In the genomic region with DNA sequence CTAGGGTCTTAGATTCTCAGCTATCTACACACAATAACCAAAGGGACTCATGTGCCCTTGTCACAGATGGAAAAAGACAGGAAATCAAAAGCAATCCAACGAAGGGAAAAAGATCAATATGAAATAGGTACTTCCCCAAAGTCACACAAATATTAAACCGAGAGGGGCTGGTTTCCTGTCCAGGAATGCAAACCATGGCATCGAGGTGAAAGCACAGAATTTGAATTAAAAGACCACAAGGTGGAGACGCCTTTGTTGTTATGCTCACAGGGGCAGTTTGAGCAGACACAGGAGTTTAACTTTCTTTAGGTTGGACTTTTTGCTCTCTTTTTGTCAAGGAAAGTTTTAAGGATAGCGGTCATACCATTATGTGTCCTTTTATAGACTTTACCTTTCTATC, we compare ENCODE assay signal across 17 cellular contexts. TPM values are rescaled to one million over a fixed set of nuclear protein-coding genes. Genes with fewer than 3 reads are reported as not detected.
A peak's percentile ranks its signal among the peaks of the same experiment; 100 is the strongest.
DNase-seq lines count a peak whose midpoint lies in the region; ATAC-seq and TF ChIP-seq lines count a peak whose summit lies in the region.
"Had no signal": no experiment of that assay in that cellular context is flagged by ENCODE, and none has a peak within 500 bp of the region (broad histone marks: within the 10 kb centered on the region; RNA-seq: fewer than 3 reads in every experiment).

No MANE protein-coding gene starts in this region.

- intact Hi-C loops in mucosa of descending colon (cut with DNase I, micrococcal nuclease) = no loop called here

- ATAC-seq in GM18873 (IDR thresholded peaks at IDR 0.05; ENCODE audit: low FRiP score, unreplicated experiment) (peak; percentile 77), GM21528 (IDR thresholded peaks at IDR 0.05; ENCODE audit: low FRiP score, unreplicated experiment) (peak; percentile 79), HG02943 (IDR thresholded peaks at IDR 0.05; ENCODE audit: low read depth, unreplicated experiment) (peak; percentile 79), HG03558 (IDR thresholded peaks at IDR 0.05; ENCODE audit: extremely low read depth, unreplicated experiment) (peak; percentile 56), mucosa of descending colon (no peak), GM19455 (IDR thresholded peaks at IDR 0.05; ENCODE audit: unreplicated experiment) (no peak)
- ATAC-seq: activated naive CD8-positive, alpha-beta T cell treated with anti-CD3 and anti-CD28 coated beads, Interleukin-2, amount 50 U/mL, for 24 hours; foreskin keratinocyte; lower lobe of right lung; natural killer cell had no signal

- H3K4me3 ChIP-seq in mucosa of descending colon = no peak overlapping the region
- H3K4me3 ChIP-seq: lower lobe of right lung, suprapubic skin had no signal

- H3K36me3 ChIP-seq in mucosa of descending colon (ENCODE audit: low read depth) = no peaks in the 10 kb centered on the region
- H3K36me3 ChIP-seq: lower lobe of right lung, suprapubic skin had no signal

- no peaks in the 10 kb centered on the region for H3K9me3 ChIP-seq in mucosa of descending colon
- H3K9me3 ChIP-seq: lower lobe of right lung, suprapubic skin had no signal

- DNase-seq in mucosa of descending colon = no peak
- DNase-seq in kidney tubule cell (ENCODE audit: low spot score) = no peak
- DNase-seq in COLO668 (lab: John Stamatoyannopoulos, UW; ENCODE audit: unreplicated experiment) = no peak
- DNase-seq: activated naive CD8-positive, alpha-beta T cell treated with anti-CD3 and anti-CD28 coated beads, Interleukin-2, amount 50 U/mL, for 24 hours; activated T-cell treated with anti-CD3 and anti-CD28 coated beads, Interleukin-2, amount 50 U/mL, for 24 hours; central memory CD4-positive, alpha-beta T cell; foreskin keratinocyte; lower lobe of right lung; natural killer cell; NCI-H1105 treated with DMSO at 0.1 percent for 48 hours had no signal

- no peaks in the 10 kb centered on the region for H3K4me1 ChIP-seq in mucosa of descending colon (ENCODE audit: low read depth)
- H3K4me1 ChIP-seq: foreskin keratinocyte, lower lobe of right lung, suprapubic skin had no signal

- no peak for TF ChIP-seq CTCF in mucosa of descending colon (IDR thresholded peaks at IDR 0.05)

RNA-seq across cellular contexts. Expression of a gene that starts 14.3 kb away (rescaled TPM):
- not detected for total RNA-seq in mucosa of descending colon
- total RNA-seq: foreskin keratinocyte, lower lobe of right lung, natural killer cell, SK-MEL-5, suprapubic skin had no signal

RNA-seq across cellular contexts. Expression of a gene that starts 36.8 kb away (rescaled TPM):
- total RNA-seq in mucosa of descending colon = 1 to 10 TPM in 2 of 3 donors, under 1 TPM in 1; 0.49 to 4.4 (median 2.2) TPM

RNA-seq across cellular contexts. Expression of a gene that starts 40.5 kb away (rescaled TPM):
- total RNA-seq in mucosa of descending colon = not detected
- total RNA-seq: foreskin keratinocyte, lower lobe of right lung, SK-MEL-5, suprapubic skin had no signal

Comparison
In these comparisons a context has a peak if more than half of its experiments do, and no peak if none do; other contexts are left out.
1. ATAC-seq: peak in GM18873 (single experiment), GM21528 (single experiment), HG02943 (single experiment) and HG03558 (single experiment); none in mucosa of descending colon (single experiment) and GM19455 (single experiment).